ENCODE assay signal across 17 cellular contexts in the genomic region with DNA sequence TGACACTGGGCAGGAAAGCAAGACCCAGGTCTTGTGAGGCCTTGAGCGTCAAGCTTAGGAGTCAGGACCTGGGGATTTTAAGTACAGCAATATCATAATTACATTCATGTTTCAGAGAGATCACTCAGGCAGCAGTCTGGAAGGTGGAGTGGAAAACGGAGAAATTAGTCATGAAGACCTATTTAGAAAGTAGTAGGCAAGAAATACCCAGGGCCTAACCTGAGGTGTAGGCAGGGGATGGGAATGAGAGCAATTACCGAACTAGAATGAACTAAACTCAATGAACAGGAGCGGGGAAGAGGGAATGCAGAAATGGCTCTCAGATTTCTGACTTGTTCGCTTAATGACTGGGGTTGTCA.
DNase-seq lines count a peak whose midpoint lies in the region; ATAC-seq, FAIRE-seq and TF ChIP-seq lines count a peak whose summit lies in the region.
"Had no signal": no experiment of that assay in that cellular context is flagged by ENCODE, and none has a peak within 500 bp of the region (broad histone marks: within the 10 kb centered on the region; RNA-seq: fewer than 3 reads in every experiment).

No MANE protein-coding gene starts in this region.

- dilution Hi-C loops in keratinocyte (cut with MboI; ENCODE audit: extremely low pct_ligation_motif_present, low sequenced_read_pairs) = no loop called here

- H3K36me3 Mint-ChIP-seq in astrocyte (ENCODE audit: low read depth, unreplicated experiment) = peaks cover 10% of the 10 kb centered on the region
- H3K36me3 Mint-ChIP-seq in activated CD8-positive, alpha-beta T cell treated with anti-CD3 and anti-CD28 coated beads, Interleukin-2, amount 10 ng/mL, durations not matched to agents 7 days and 5 days (ENCODE audit: low read depth) = peaks cover 16% of the 10 kb centered on the region

- peaks cover 73% of the 10 kb centered on the region for H3F3A ChIP-seq in GM23248 (ENCODE audit: insufficient read depth)

- H3K9ac ChIP-seq in GM23248 (peak overlapping the region; percentile 53; the same call in 1 of the 2 replicates), astrocyte (ENCODE audit: low read length) (peak overlapping the region; percentile 79), keratinocyte (ENCODE audit: control insufficient read depth, extremely low read depth, insufficient read depth, low read length) (peak overlapping the region; percentile 68)

- no peaks in the 10 kb centered on the region for H3K9me3 Mint-ChIP-seq in astrocyte (ENCODE audit: unreplicated experiment)
- H3K9me3 Mint-ChIP-seq in activated CD8-positive, alpha-beta T cell treated with anti-CD3 and anti-CD28 coated beads, Interleukin-2, amount 10 ng/mL, durations not matched to agents 7 days and 5 days (ENCODE audit: insufficient read depth) = no peaks in the 10 kb centered on the region

- no peaks in the 10 kb centered on the region for H3K9me1 ChIP-seq in keratinocyte (ENCODE audit: control insufficient read depth, extremely low read depth, insufficient read depth, low read length)

- intact Hi-C loops in sigmoid colon (cut with DNase I) = no loop called here

- in situ Hi-C loops in GM23248 (cut with MboI) = no loop called here

- CTCF ChIA-PET in activated CD8-positive, alpha-beta T cell treated with anti-CD3 and anti-CD28 coated beads, Interleukin-2, amount 10 ng/mL, durations not matched to agents 7 days and 5 days (lab: Charles Lee) = no interaction called here

- no peak overlapping the region for H2AFZ ChIP-seq in GM23248
- H2AFZ ChIP-seq in astrocyte (ENCODE audit: low read depth, low read length) = no peak overlapping the region
- H2AFZ ChIP-seq in keratinocyte (ENCODE audit: control insufficient read depth, low read length) = no peak overlapping the region

- ATAC-seq in activated CD8-positive, alpha-beta T cell treated with anti-CD3 and anti-CD28 coated beads, Interleukin-2, amount 10 ng/mL, durations not matched to agents 7 days and 5 days = no peak
- ATAC-seq: activated CD4-positive, CD25-positive, alpha-beta regulatory T cell treated with anti-CD3 and anti-CD28 coated beads, Interleukin-2, amount 50 U/mL, for 24 hours had no signal

- no peak for TF ChIP-seq POLR2A in sigmoid colon (IDR thresholded peaks at IDR 0.05)

- H3K27me3 ChIP-seq in GM23248 (replicated peaks; ENCODE audit: insufficient read depth) (no peaks in the 10 kb centered on the region), astrocyte (ENCODE audit: insufficient read depth, low read length) (no peaks in the 10 kb centered on the region), keratinocyte (ENCODE audit: control insufficient read depth, extremely low read depth, insufficient read depth, low read length) (no peaks in the 10 kb centered on the region), sigmoid colon (no peaks in the 10 kb centered on the region)
- H3K27me3 ChIP-seq: neutrophil had no signal

- no peak overlapping the region for H3K4me3 Mint-ChIP-seq in astrocyte (ENCODE audit: unreplicated experiment)
- no peak overlapping the region for H3K4me3 Mint-ChIP-seq in activated CD8-positive, alpha-beta T cell treated with anti-CD3 and anti-CD28 coated beads, Interleukin-2, amount 10 ng/mL, durations not matched to agents 7 days and 5 days

- 94 to 95% methylated on average over 5 of the region's 5 CpGs for WGBS in GM23248 (ENCODE audit: low coverage in 1 of 2, low lambda C conversion rate in 2 of 2, missing lambda C conversion rate in 2 of 2), 2 experiments
- 96 to 98% methylated on average over 5 of the region's 5 CpGs for WGBS in sigmoid colon, 2 donors

- H3K9me2 ChIP-seq in GM23248 (ENCODE audit: insufficient read depth) = no peaks in the 10 kb centered on the region

- H3K36me3 ChIP-seq in GM23248 (ENCODE audit: low read depth) (peaks cover 19% of the 10 kb centered on the region), astrocyte (ENCODE audit: insufficient read depth, low read length) (peaks cover 4% of the 10 kb centered on the region), keratinocyte (ENCODE audit: control insufficient read depth in 2 of 2, extremely low read depth in 1 of 2, insufficient read depth in 2 of 2, low read length in 2 of 2) (peaks cover 0 to 10% of the 10 kb centered on the region in 2 experiments), sigmoid colon (no peaks in the 10 kb centered on the region)
- H3K36me3 ChIP-seq: neutrophil had no signal

- DNase-seq in GM23248 (no peak), astrocyte (ENCODE audit: low read depth) (peak; percentile 59), keratinocyte (ENCODE audit: low read depth, low spot score) (no peak), putamen (ENCODE audit: low spot score) (peak; percentile 60), T-helper 1 cell (no peak), Kasumi-1 (lab: John Stamatoyannopoulos, UW) (no peak), sigmoid colon (no peak)
- DNase-seq in activated CD8-positive, alpha-beta T cell treated with anti-CD3 and anti-CD28 coated beads, Interleukin-2, amount 10 ng/mL, durations not matched to agents 7 days and 5 days = no peak
- DNase-seq: effector CD8-positive, alpha-beta T cell; MV-4-11; NCI-H2029; NCI-H446; SHP77; stimulated activated CD4-positive, alpha-beta T cell treated with anti-CD3 and anti-CD28 coated beads, Interleukin-4, amount 100 ng/mL, for 1 hour had no signal

- TF ChIP-seq EP300 in sigmoid colon (IDR thresholded peaks at IDR 0.05) = no peak

- no peak for TF ChIP-seq CTCF in astrocyte (IDR thresholded peaks at IDR 0.05; ENCODE audit: insufficient read depth, low read depth, low read length)
- no peak for TF ChIP-seq CTCF in keratinocyte (optimal IDR thresholded peaks at IDR 0.05 in 1 of 3, IDR thresholded peaks at IDR 0.05 in 1 of 3, conservative IDR thresholded peaks at IDR 0.05 in 1 of 3; ENCODE audit: extremely low read depth in 1 of 3, insufficient read depth in 2 of 3, low read length in 3 of 3)
- TF ChIP-seq CTCF in sigmoid colon (IDR thresholded peaks at IDR 0.05) = no peak

- H4K20me1 ChIP-seq in GM23248 (ENCODE audit: insufficient read depth) = no peaks in the 10 kb centered on the region
- no peaks in the 10 kb centered on the region for H4K20me1 ChIP-seq in astrocyte (ENCODE audit: insufficient read depth, low read length)
- H4K20me1 ChIP-seq in keratinocyte (ENCODE audit: control insufficient read depth, extremely low read depth, insufficient read depth, low read length) = no peaks in the 10 kb centered on the region

- H3K79me2 ChIP-seq in GM23248 (ENCODE audit: insufficient read depth) (peaks cover 28% of the 10 kb centered on the region), astrocyte (ENCODE audit: insufficient read depth, low read length) (peaks cover 10% of the 10 kb centered on the region), keratinocyte (ENCODE audit: control insufficient read depth, insufficient read depth, low read length) (no peaks in the 10 kb centered on the region)

- H3K4me2 ChIP-seq in GM23248 (ENCODE audit: unreplicated experiment) = peak overlapping the region; percentile 46
- H3K4me2 ChIP-seq in astrocyte (ENCODE audit: low read length) = peak overlapping the region; percentile 68
- peak overlapping the region; percentile 58 for H3K4me2 ChIP-seq in keratinocyte (ENCODE audit: control insufficient read depth, extremely low read depth, insufficient read depth, low read depth, low read length)

- FAIRE-seq in astrocyte (lab: Jason Lieb, UNC) (no peak), keratinocyte (lab: Jason Lieb, UNC) (no peak)

- H3K4me1 Mint-ChIP-seq in astrocyte (ENCODE audit: low read depth, unreplicated experiment) = peaks cover 24% of the 10 kb centered on the region
- no peaks in the 10 kb centered on the region for H3K4me1 Mint-ChIP-seq in activated CD8-positive, alpha-beta T cell treated with anti-CD3 and anti-CD28 coated beads, Interleukin-2, amount 10 ng/mL, durations not matched to agents 7 days and 5 days (ENCODE audit: low read depth)

- peak overlapping the region; percentile 83 for H3K27ac ChIP-seq in GM23248
- peak overlapping the region; percentile 98 for H3K27ac ChIP-seq in astrocyte (ENCODE audit: low read depth, low read length)
- peak overlapping the region; percentile 94 for H3K27ac ChIP-seq in keratinocyte (ENCODE audit: control insufficient read depth, insufficient read depth, low read length)
- H3K27ac ChIP-seq in sigmoid colon = peak overlapping the region in 2 of 4 donors; percentile 19 to 53
- H3K27ac ChIP-seq: HL-60, neutrophil had no signal

- H3K9me3 ChIP-seq in GM23248 (ENCODE audit: low read depth) (no peaks in the 10 kb centered on the region), astrocyte (ENCODE audit: insufficient read depth, low read depth, low read length) (no peaks in the 10 kb centered on the region), keratinocyte (ENCODE audit: control insufficient read depth, low read depth, low read length) (no peaks in the 10 kb centered on the region), sigmoid colon (no peaks in the 10 kb centered on the region)
- H3K9me3 ChIP-seq: neutrophil had no signal

- no peaks in the 10 kb centered on the region for H3K27me3 Mint-ChIP-seq in astrocyte (ENCODE audit: low read depth, unreplicated experiment)
- no peaks in the 10 kb centered on the region for H3K27me3 Mint-ChIP-seq in activated CD8-positive, alpha-beta T cell treated with anti-CD3 and anti-CD28 coated beads, Interleukin-2, amount 10 ng/mL, durations not matched to agents 7 days and 5 days (ENCODE audit: low read depth)

- H3K4me3 ChIP-seq in GM23248 (no peak overlapping the region), astrocyte (ENCODE audit: insufficient read depth, low read depth, low read length) (no peak overlapping the region), keratinocyte (ENCODE audit: control insufficient read depth in 2 of 3, extremely low read depth in 1 of 3, insufficient read depth in 2 of 3, low read depth in 1 of 3, low read length in 3 of 3) (peak overlapping the region in 1 of 3 experiments; percentile 5), sigmoid colon (no peak overlapping the region)

- POLR2A ChIA-PET in activated CD8-positive, alpha-beta T cell treated with anti-CD3 and anti-CD28 coated beads, Interleukin-2, amount 10 ng/mL, durations not matched to agents 7 days and 5 days (lab: Charles Lee) = no interaction called here

- H3K4me1 ChIP-seq in GM23248 (ENCODE audit: insufficient read depth) (peaks cover 32% of the 10 kb centered on the region), astrocyte (ENCODE audit: insufficient read depth, low read length) (peaks cover 43% of the 10 kb centered on the region), keratinocyte (ENCODE audit: control insufficient read depth, extremely low read depth, insufficient read depth, low read length) (peaks cover 38% of the 10 kb centered on the region), sigmoid colon (peaks cover 0 to 30% (median 14%) of the 10 kb centered on the region in 4 donors)

- peak overlapping the region; percentile 77 for H3K27ac Mint-ChIP-seq in astrocyte (ENCODE audit: unreplicated experiment)
- H3K27ac Mint-ChIP-seq in activated CD8-positive, alpha-beta T cell treated with anti-CD3 and anti-CD28 coated beads, Interleukin-2, amount 10 ng/mL, durations not matched to agents 7 days and 5 days = no peak overlapping the region

Comparison
In these comparisons a context has a peak if more than half of its experiments do, and no peak if none do; other contexts are left out.
1. DNase-seq: peak in astrocyte (single experiment) and putamen (single experiment); none in GM23248 (single experiment), keratinocyte (single experiment), T-helper 1 cell (0 of 5), Kasumi-1 (0 of 2), sigmoid colon (single experiment) and activated CD8-positive, alpha-beta T cell treated with anti-CD3 and anti-CD28 coated beads, Interleukin-2, amount 10 ng/mL, durations not matched to agents 7 days and 5 days (single experiment).
2. Peak in every context shown above with its lines, with median percentiles within 50 percentile points of each other: H3K4me2 ChIP-seq and H3K9ac ChIP-seq.